ENCODE assay signal across 9 cellular contexts in genomic region chr3:51388286-51389029, GRCh38. TPM values are rescaled to one million over a fixed set of nuclear protein-coding genes. Genes with fewer than 3 reads are reported as not detected.
DNase-seq lines count a peak whose midpoint lies in the region; ATAC-seq, FAIRE-seq and TF ChIP-seq lines count a peak whose summit lies in the region.
"Had no signal": no experiment of that assay in that cellular context is flagged by ENCODE, and none has a peak within 500 bp of the region (broad histone marks: within the 10 kb centered on the region; RNA-seq: fewer than 3 reads in every experiment).

No MANE protein-coding gene starts in this region.

- WGBS in HepG2 (ENCODE audit: low lambda C conversion rate), result 95% methylated on average over 4 of the region's 6 CpGs
- WGBS in right lobe of liver (ENCODE audit: insufficient coverage, low coverage, low lambda C conversion rate, missing lambda C conversion rate), result 50% methylated on average over 3 of the region's 6 CpGs

- H3K27me3 ChIP-seq in HepG2 (ENCODE audit: control insufficient read depth in 1 of 2, insufficient read depth in 2 of 2, low read length in 2 of 2) (no peaks in the 10 kb centered on the region; a peak in 1 of 5 replicates), right lobe of liver (no peaks in the 10 kb centered on the region)
- H3K27me3 ChIP-seq: SJCRH30 had no signal

- TF ChIP-seq RAD21 in HepG2 (CRISPR knock-in tag; IDR thresholded peaks at IDR 0.05), result no peak

- DNase-seq in HepG2 (ENCODE audit: low spot score) (peak; percentile 45), right lobe of liver (no peak), SW480 (ENCODE audit: low spot score) (peak; percentile 9), fibroblast of pulmonary artery (ENCODE audit: low read depth) (no peak), H54 (ENCODE audit: insufficient read length, low spot score) (no peak)

- peaks cover 8% of the 10 kb centered on the region for H4K20me1 ChIP-seq in HepG2 (ENCODE audit: insufficient read depth, low read length)

- H3K27ac ChIP-seq in HepG2 (ENCODE audit: extremely low read length, insufficient read depth, low read length) (no peak overlapping the region), right lobe of liver (no peak overlapping the region)
- H3K27ac ChIP-seq: SJCRH30 had no signal

- TF ChIP-seq CTCF in HepG2 (CRISPR knock-in tag; IDR thresholded peaks at IDR 0.05) (0 out of 2 replicates have a peak, but pooled peaks have one; percentile 24), right lobe of liver (IDR thresholded peaks at IDR 0.05) (no peak), fibroblast of pulmonary artery (IDR thresholded peaks at IDR 0.05; ENCODE audit: low read length, missing control alignments) (peak; percentile 27)

- TF ChIP-seq POLR2A in HepG2 (IDR thresholded peaks at IDR 0.05; ENCODE audit: insufficient read depth in 1 of 2, low read depth in 2 of 2, low read length in 2 of 2), result no peak
- TF ChIP-seq POLR2A in right lobe of liver (IDR thresholded peaks at IDR 0.05), result no peak
- TF ChIP-seq POLR2A in H54 (IDR thresholded peaks at IDR 0.05; ENCODE audit: low read depth, low read length), result no peak

- TF ChIP-seq EP300 in HepG2 (IDR thresholded peaks at IDR 0.05; ENCODE audit: low read depth in 2 of 2, low read length in 2 of 2), result no peak
- TF ChIP-seq EP300 in HepG2 (CRISPR knock-in tag; IDR thresholded peaks at IDR 0.05; ENCODE audit: borderline replicate concordance), result no peak

- peak; percentile 7 for ATAC-seq in HepG2
- ATAC-seq in right lobe of liver, result no peak
- no peak for ATAC-seq in GM19397 (IDR thresholded peaks at IDR 0.05; ENCODE audit: unreplicated experiment)
- ATAC-seq in GM19463 (IDR thresholded peaks at IDR 0.05; ENCODE audit: unreplicated experiment), result no peak
- ATAC-seq in GM21447 (IDR thresholded peaks at IDR 0.05; ENCODE audit: unreplicated experiment), result no peak

- intact Hi-C loops in HepG2 (cut with micrococcal nuclease; ENCODE audit: unreplicated experiment), result loop anchor here (10.0 kb wide), 1 partner anchor 286 kb away; the partner anchor contains the start of gene TEX264
- intact Hi-C loops in right lobe of liver (cut with DNase I), result no loop called here

- H3K4me3 ChIP-seq in HepG2 (replicated peaks in 1 of 3; ENCODE audit: insufficient read depth in 1 of 3, low read depth in 2 of 3, low read length in 3 of 3) (no peak overlapping the region; a peak in 1 of 6 replicates), right lobe of liver (no peak overlapping the region), fibroblast of pulmonary artery (replicated peaks; ENCODE audit: low read depth, low read length) (no peak overlapping the region)
- H3K4me3 ChIP-seq: SJCRH30 had no signal

- H3K9me3 ChIP-seq in HepG2 (ENCODE audit: low read length) (no peaks in the 10 kb centered on the region), right lobe of liver (no peaks in the 10 kb centered on the region)
- H3K9me3 ChIP-seq: SJCRH30 had no signal

- in situ Hi-C loops in HepG2 (cut with HindIII; ENCODE audit: extremely low pct_ligation_motif_present, low pct_unique_long_range_greater_than_20kb), result no loop called here

- H2AFZ ChIP-seq in HepG2 (ENCODE audit: low read length), result no peak overlapping the region

- FAIRE-seq in HepG2 (lab: Jason Lieb, UNC), result peak; percentile 40
- FAIRE-seq in H54 (lab: Jason Lieb, UNC), result no peak

- no peak overlapping the region for H3K4me2 ChIP-seq in HepG2 (ENCODE audit: low read depth, low read length)

- H3K36me3 ChIP-seq in HepG2 (replicated peaks in 1 of 2; ENCODE audit: control insufficient read depth in 1 of 2, insufficient read depth in 2 of 2, low read length in 2 of 2), result peaks cover 6 to 24% of the 10 kb centered on the region in 2 experiments; a peak in 4 of 5 replicates
- peaks cover 0 to 26% (median 14%) of the 10 kb centered on the region in 4 donors for H3K36me3 ChIP-seq in right lobe of liver

- peaks cover 64% of the 10 kb centered on the region for H3K4me1 ChIP-seq in HepG2 (ENCODE audit: insufficient read depth, low read length)
- peaks cover 0 to 62% (median 24%) of the 10 kb centered on the region in 4 donors for H3K4me1 ChIP-seq in right lobe of liver

- no peak overlapping the region for H3K9ac ChIP-seq in HepG2 (ENCODE audit: insufficient read depth, low read depth, low read length)

- H3K79me2 ChIP-seq in HepG2 (ENCODE audit: insufficient read depth, low read length), result peaks cover 56% of the 10 kb centered on the region

- POLR2A ChIA-PET in HepG2 (lab: Yijun Ruan, JAX), result no interaction called here

- CTCF ChIA-PET in HepG2 (lab: Yijun Ruan, JAX; ENCODE audit: low intra/inter-chr PET ratio, low total read pairs), result interaction anchor here (0.6 to 1.3 kb wide), 2 partner anchors 46 to 772 kb away, joined by 3 to 4 read pairs; no protein-coding TSS in a partner anchor

- BruUV-seq in HepG2 (replicated peaks; lab: Mats Ljungman, UMichigan), result no TSS peak

TF ChIP-seq in HepG2, 621 proteins besides CTCF, POLR2A, EP300 and RAD21 (continues in another document):
- TF ChIP-seq MLXIP (CRISPR knock-in tag; IDR thresholded peaks at IDR 0.05; ENCODE audit: borderline replicate concordance), result no peak

RNA-seq across cellular contexts. Expression of gene RBM15B, which starts 2.6 kb away (rescaled TPM):
- total RNA-seq in HepG2 (2016; rRNA removed; fragmentation: Illumina TruSeq; extraction: Trizol), result 19.3 and 19.6 TPM in 2 replicates
- 4.0 and 4.1 TPM in 2 replicates for total RNA-seq in HepG2 (2016; cell fraction: cytosol; rRNA removed; fragmentation: Illumina TruSeq; extraction: Trizol; ENCODE audit: low read depth)
- total RNA-seq in HepG2 (2016; cell fraction: insoluble cytoplasmic fraction; rRNA removed; fragmentation: Illumina TruSeq; extraction: Trizol), result 15.8 and 19.9 TPM in 2 replicates
- 21.6 and 22.6 TPM in 2 replicates for total RNA-seq in HepG2 (2016; cell fraction: membrane; rRNA removed; fragmentation: Illumina TruSeq; extraction: Trizol)
- total RNA-seq in HepG2 (2016; cell fraction: nucleus; rRNA removed; fragmentation: Illumina TruSeq; extraction: Trizol), result 15.0 and 17.5 TPM in 2 replicates
- polyA plus RNA-seq in HepG2 (2011; rRNA removed), result 8.2 and 8.5 TPM in 2 replicates
- 8.8 and 9.8 TPM in 2 replicates for polyA plus RNA-seq in HepG2 (2011; cell fraction: cytosol; rRNA removed)
- polyA plus RNA-seq in HepG2 (2011; cell fraction: nucleus; rRNA removed), result 10.4 and 11.9 TPM in 2 replicates
- polyA plus RNA-seq in HepG2 (2012), result 9.6 and 10.5 TPM in 2 replicates
- polyA plus RNA-seq in HepG2 (2016; cell fraction: cytosol; fragmentation: Illumina TruSeq; extraction: Trizol; ENCODE audit: low read depth), result 3.9 and 4.1 TPM in 2 replicates
- 20.7 and 23.7 TPM in 2 replicates for polyA plus RNA-seq in HepG2 (2016; cell fraction: insoluble cytoplasmic fraction; fragmentation: Illumina TruSeq; extraction: Trizol; ENCODE audit: low read depth)
- polyA plus RNA-seq in HepG2 (2016; cell fraction: membrane; fragmentation: Illumina TruSeq; extraction: Trizol; ENCODE audit: low read depth), result 17.3 and 19.5 TPM in 2 replicates
- polyA plus RNA-seq in HepG2 (2016; cell fraction: nucleus; fragmentation: Illumina TruSeq; extraction: Trizol; ENCODE audit: insufficient read depth, low read depth), result 21.7 and 22.1 TPM in 2 replicates
- polyA minus RNA-seq in HepG2 (2011; rRNA and poly(A)+ RNA removed; ENCODE audit: low replicate concordance), result 23.7 and 28.7 TPM in 2 replicates
- polyA minus RNA-seq in HepG2 (2011; cell fraction: cytosol; rRNA and poly(A)+ RNA removed), result 9.1 and 9.2 TPM in 2 replicates
- 30.8 and 31.5 TPM in 2 replicates for polyA minus RNA-seq in HepG2 (2011; cell fraction: nucleus; rRNA and poly(A)+ RNA removed)
- 10 to 100 TPM in 2 of 6 experiments, 1 to 10 TPM in 4; 7.1 to 14.1 (median 9.4) TPM for total RNA-seq in right lobe of liver

RNA-seq across cellular contexts. Expression of gene MANF, which starts 3.4 kb away (rescaled TPM):
- total RNA-seq in HepG2 (2016; rRNA removed; fragmentation: Illumina TruSeq; extraction: Trizol) (111 and 269 TPM in 2 replicates), right lobe of liver (100 to 1,000 TPM in 2 of 6 experiments, 10 to 100 TPM in 4; 60.9 to 128 (median 81.8) TPM)
- 69.4 and 76.3 TPM in 2 replicates for total RNA-seq in HepG2 (2016; cell fraction: cytosol; rRNA removed; fragmentation: Illumina TruSeq; extraction: Trizol; ENCODE audit: low read depth)
- 107 and 262 TPM in 2 replicates for total RNA-seq in HepG2 (2016; cell fraction: insoluble cytoplasmic fraction; rRNA removed; fragmentation: Illumina TruSeq; extraction: Trizol)
- 72.9 and 73.6 TPM in 2 replicates for total RNA-seq in HepG2 (2016; cell fraction: membrane; rRNA removed; fragmentation: Illumina TruSeq; extraction: Trizol)
- 161 and 173 TPM in 2 replicates for total RNA-seq in HepG2 (2016; cell fraction: nucleus; rRNA removed; fragmentation: Illumina TruSeq; extraction: Trizol)
- polyA plus RNA-seq in HepG2 (2011; rRNA removed), result 47.6 and 55.4 TPM in 2 replicates
- 45.7 and 62.4 TPM in 2 replicates for polyA plus RNA-seq in HepG2 (2011; cell fraction: cytosol; rRNA removed)
- polyA plus RNA-seq in HepG2 (2011; cell fraction: nucleus; rRNA removed), result 15.5 and 21.5 TPM in 2 replicates
- polyA plus RNA-seq in HepG2 (2012), result 75.8 and 112 TPM in 2 replicates
- polyA plus RNA-seq in HepG2 (2016; cell fraction: cytosol; fragmentation: Illumina TruSeq; extraction: Trizol; ENCODE audit: low read depth), result 49.9 and 54.5 TPM in 2 replicates
- polyA plus RNA-seq in HepG2 (2016; cell fraction: insoluble cytoplasmic fraction; fragmentation: Illumina TruSeq; extraction: Trizol; ENCODE audit: low read depth), result 114 and 115 TPM in 2 replicates
- polyA plus RNA-seq in HepG2 (2016; cell fraction: membrane; fragmentation: Illumina TruSeq; extraction: Trizol; ENCODE audit: low read depth), result 56.5 and 56.9 TPM in 2 replicates
- 280 and 295 TPM in 2 replicates for polyA plus RNA-seq in HepG2 (2016; cell fraction: nucleus; fragmentation: Illumina TruSeq; extraction: Trizol; ENCODE audit: insufficient read depth, low read depth)
- 5.1 and 7.1 TPM in 2 replicates for polyA minus RNA-seq in HepG2 (2011; rRNA and poly(A)+ RNA removed; ENCODE audit: low replicate concordance)
- 15.4 and 17.7 TPM in 2 replicates for polyA minus RNA-seq in HepG2 (2011; cell fraction: cytosol; rRNA and poly(A)+ RNA removed)
- 16.2 and 19.4 TPM in 2 replicates for polyA minus RNA-seq in HepG2 (2011; cell fraction: nucleus; rRNA and poly(A)+ RNA removed)

Comparison
In these comparisons a context has a peak if more than half of its experiments do, and no peak if none do; other contexts are left out.
1. DNase-seq: peak in HepG2 (single experiment) and SW480 (single experiment); none in right lobe of liver (0 of 3), fibroblast of pulmonary artery (single experiment) and H54 (single experiment).
2. CTCF ChIP-seq: peak in HepG2 (single experiment) and fibroblast of pulmonary artery (single experiment); none in right lobe of liver (0 of 4).